In the genomic region with DNA sequence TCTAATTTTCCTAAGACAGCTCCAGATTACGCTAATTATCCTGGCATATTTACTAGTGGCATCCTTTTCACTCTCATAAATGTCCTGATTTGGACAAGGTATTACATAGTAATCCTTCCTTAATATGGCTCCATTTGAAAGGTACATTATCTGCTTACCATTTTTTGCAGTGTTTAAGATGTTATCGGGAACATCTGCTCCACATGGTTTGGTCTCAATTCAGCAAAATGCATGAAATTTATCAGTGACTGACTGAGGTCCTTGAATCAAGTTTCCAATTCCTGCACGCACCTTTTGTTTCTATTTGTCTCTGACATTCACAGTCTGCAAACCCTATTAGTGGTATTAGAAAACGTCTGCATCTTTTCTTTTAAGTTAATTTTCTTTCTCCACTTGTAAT, we compare ENCODE assay signal across 9 cellular contexts.
"Had no signal": no experiment of that assay in that cellular context is flagged by ENCODE, and none has a peak within 500 bp of the region (broad histone marks: within the 10 kb centered on the region; RNA-seq: fewer than 3 reads in every experiment).

No MANE protein-coding gene starts in this region.

- H3K4me1 ChIP-seq: HAP-1 had no signal

- H3K9me3 ChIP-seq: HAP-1 had no signal

- ATAC-seq: GM23338, HCT116 had no signal

- H3K27ac ChIP-seq: GM23248 had no signal

- DNase-seq: GM23248, GOT3, H7, H9, HCEC 1CT, HFFc6 had no signal

- H3K36me3 ChIP-seq: HAP-1 had no signal

- H2AFZ ChIP-seq: GM23248, GM23338 had no signal

- H3K9ac ChIP-seq: GM23248 had no signal

- H3K4me2 ChIP-seq: GM23338 had no signal

- H3K4me3 ChIP-seq: GM23248, GM23338, HAP-1 had no signal
